In genomic region chr5:135578305-135578684, GRCh38 we compare ENCODE assay signal across 13 cellular contexts. TPM values are rescaled to one million over a fixed set of nuclear protein-coding genes. Genes with fewer than 3 reads are reported as not detected.
DNase-seq lines count a peak whose midpoint lies in the region; FAIRE-seq and TF ChIP-seq lines count a peak whose summit lies in the region.
"Had no signal": no experiment of that assay in that cellular context is flagged by ENCODE, and none has a peak within 500 bp of the region (broad histone marks: within the 10 kb centered on the region; RNA-seq: fewer than 3 reads in every experiment).

No MANE protein-coding gene starts in this region.

- peak overlapping the region; percentile 87 for H3K9ac ChIP-seq in NT2/D1 (ENCODE audit: insufficient read length, low read depth)
- H3K9ac ChIP-seq in endothelial cell of umbilical vein (replicated peaks; ENCODE audit: extremely low read depth, insufficient read depth, low read length), result no peak overlapping the region

- no peak overlapping the region for H2AFZ ChIP-seq in endothelial cell of umbilical vein (ENCODE audit: low read depth, low read length)

- no TSS peak for BruUV-seq in endothelial cell of umbilical vein (replicated peaks; lab: Mats Ljungman, UMichigan)

- H3K36me3 Mint-ChIP-seq in CD4-positive, alpha-beta memory T cell, result no peaks in the 10 kb centered on the region
- H3K36me3 Mint-ChIP-seq: activated CD8-positive, alpha-beta memory T cell treated with anti-CD3 and anti-CD28 coated beads, Interleukin-2, amount 10 ng/mL, durations not matched to agents 7 days and 5 days; activated naive CD8-positive, alpha-beta T cell treated with anti-CD3 and anti-CD28 coated beads, Interleukin-2, amount 10 ng/mL, durations not matched to agents 7 days and 5 days; immature natural killer cell had no signal

- no peaks in the 10 kb centered on the region for H3K9me3 Mint-ChIP-seq in CD4-positive, alpha-beta memory T cell
- H3K9me3 Mint-ChIP-seq: activated naive CD8-positive, alpha-beta T cell treated with anti-CD3 and anti-CD28 coated beads, Interleukin-2, amount 10 ng/mL, durations not matched to agents 7 days and 5 days had no signal

- H3K9me3 ChIP-seq in NT2/D1 (ENCODE audit: insufficient read depth, low read length), result no peaks in the 10 kb centered on the region
- no peaks in the 10 kb centered on the region for H3K9me3 ChIP-seq in endothelial cell of umbilical vein (replicated peaks; ENCODE audit: control insufficient read depth, insufficient read depth, low read length)
- no peaks in the 10 kb centered on the region for H3K9me3 ChIP-seq in mesodermal cell (ENCODE audit: control insufficient read depth, low read length)
- H3K9me3 ChIP-seq in tibial nerve, result no peaks in the 10 kb centered on the region
- no peaks in the 10 kb centered on the region for H3K9me3 ChIP-seq in CD4-positive, alpha-beta memory T cell (ENCODE audit: control insufficient read depth in 1 of 2, low read length in 2 of 2)
- H3K9me3 ChIP-seq: neutrophil had no signal

- no peak overlapping the region for H3K4me3 Mint-ChIP-seq in CD4-positive, alpha-beta memory T cell
- H3K4me3 Mint-ChIP-seq: activated CD8-positive, alpha-beta memory T cell treated with anti-CD3 and anti-CD28 coated beads, Interleukin-2, amount 10 ng/mL, durations not matched to agents 7 days and 5 days; activated naive CD8-positive, alpha-beta T cell treated with anti-CD3 and anti-CD28 coated beads, Interleukin-2, amount 10 ng/mL, durations not matched to agents 7 days and 5 days; immature natural killer cell had no signal

- TF ChIP-seq POLR2A in endothelial cell of umbilical vein (IDR thresholded peaks at IDR 0.05; ENCODE audit: low read depth, low read length) (no peak), tibial nerve (IDR thresholded peaks at IDR 0.05) (no peak)

- H3K27ac ChIP-seq in endothelial cell of umbilical vein (ENCODE audit: insufficient read depth, low read depth, low read length) (no peak overlapping the region), mesodermal cell (ENCODE audit: low read depth, low read length, severe bottlenecking) (no peak overlapping the region), tibial nerve (peak overlapping the region in 2 of 4 donors; percentile 51 to 55)
- H3K27ac ChIP-seq in CD4-positive, alpha-beta memory T cell (ENCODE audit: low read depth, low read length), result no peak overlapping the region
- H3K27ac ChIP-seq: neutrophil had no signal

- H3K27me3 ChIP-seq in NT2/D1 (ENCODE audit: insufficient read depth, insufficient read length), result peaks cover 30% of the 10 kb centered on the region
- peaks cover 34 to 40% of the 10 kb centered on the region in 2 experiments for H3K27me3 ChIP-seq in endothelial cell of umbilical vein (ENCODE audit: control insufficient read depth in 2 of 2, insufficient read depth in 2 of 2, low read length in 2 of 2)
- peaks cover 0 to 32% of the 10 kb centered on the region in 2 donors for H3K27me3 ChIP-seq in tibial nerve
- H3K27me3 ChIP-seq in CD4-positive, alpha-beta memory T cell (ENCODE audit: insufficient read depth, low read length), result no peaks in the 10 kb centered on the region

- intact Hi-C loops in endothelial cell of umbilical vein (cut with micrococcal nuclease), result no loop called here
- intact Hi-C loops in CD4-positive, alpha-beta memory T cell (cut with micrococcal nuclease), result no loop called here

- POLR2A ChIA-PET in endothelial cell of umbilical vein (lab: Charles Lee), result no interaction called here
- POLR2A ChIA-PET in CD4-positive, alpha-beta memory T cell (lab: Charles Lee; ENCODE audit: partially characterized antibody), result no interaction called here

- H3K4me1 ChIP-seq in NT2/D1 (ENCODE audit: insufficient read depth, insufficient read length) (peaks cover 3% of the 10 kb centered on the region), endothelial cell of umbilical vein (ENCODE audit: control insufficient read depth, extremely low read depth, insufficient read depth, low read length) (no peaks in the 10 kb centered on the region), mesodermal cell (ENCODE audit: control insufficient read depth, insufficient read depth, low read length, poor library complexity, severe bottlenecking) (peaks cover 21% of the 10 kb centered on the region), tibial nerve (peaks cover 0 to 14% (median 0%) of the 10 kb centered on the region in 4 donors)
- H3K4me1 ChIP-seq in CD4-positive, alpha-beta memory T cell (ENCODE audit: insufficient read depth, low read length), result no peaks in the 10 kb centered on the region

- H3K4me3 ChIP-seq in NT2/D1 (ENCODE audit: insufficient read length, low read depth), result peak overlapping the region; percentile 64
- H3K4me3 ChIP-seq in endothelial cell of umbilical vein (replicated peaks in 1 of 3; ENCODE audit: insufficient read depth in 1 of 3, low read depth in 1 of 3, low read length in 3 of 3), result no peak overlapping the region
- peak overlapping the region; percentile 37 for H3K4me3 ChIP-seq in mesodermal cell (ENCODE audit: extremely low read depth, insufficient read depth, low read length, poor library complexity, severe bottlenecking)
- H3K4me3 ChIP-seq in tibial nerve, result peak overlapping the region; percentile 23 to 51 (median 32)
- H3K4me3 ChIP-seq in CD4-positive, alpha-beta memory T cell (ENCODE audit: low read length in 2 of 2), result no peak overlapping the region

- TF ChIP-seq CTCF in endothelial cell of umbilical vein (IDR thresholded peaks at IDR 0.05; ENCODE audit: extremely low read depth in 1 of 2, insufficient read depth in 1 of 2, low read depth in 1 of 2, low read length in 2 of 2) (no peak), tibial nerve (IDR thresholded peaks at IDR 0.05) (no peak)

- no peaks in the 10 kb centered on the region for H3K79me2 ChIP-seq in endothelial cell of umbilical vein (ENCODE audit: control insufficient read depth, insufficient read depth, low read length)

- dilution Hi-C loops in endothelial cell of umbilical vein (cut with MboI; ENCODE audit: extremely low pct_ligation_motif_present, low sequenced_read_pairs), result loop anchor here (25.0 kb wide), 1 partner anchor 259 kb away; the partner anchor contains the start of gene SLC25A48

- DNase-seq in NT2/D1 (ENCODE audit: low read depth, low spot score) (no peak), endothelial cell of umbilical vein (ENCODE audit: low read depth, low spot score) (no peak), tibial nerve (ENCODE audit: low spot score in 2 of 2) (no peak), glomerular visceral epithelial cell (ENCODE audit: extremely low spot score) (no peak), LoVo (ENCODE audit: low spot score) (no peak)
- DNase-seq in CD4-positive, alpha-beta memory T cell, result no peak
- DNase-seq: activated CD8-positive, alpha-beta memory T cell treated with anti-CD3 and anti-CD28 coated beads, Interleukin-2, amount 10 ng/mL, durations not matched to agents 7 days and 5 days; activated naive CD8-positive, alpha-beta T cell treated with anti-CD3 and anti-CD28 coated beads, Interleukin-2, amount 10 ng/mL, durations not matched to agents 7 days and 5 days; immature natural killer cell had no signal

- H3K36me3 ChIP-seq in NT2/D1 (ENCODE audit: insufficient read depth, insufficient read length, low read length) (peaks cover 30% of the 10 kb centered on the region), endothelial cell of umbilical vein (ENCODE audit: control insufficient read depth in 2 of 2, extremely low read depth in 1 of 2, insufficient read depth in 2 of 2, low read length in 2 of 2) (no peaks in the 10 kb centered on the region), mesodermal cell (ENCODE audit: control insufficient read depth, insufficient read depth, low read length) (no peaks in the 10 kb centered on the region), tibial nerve (no peaks in the 10 kb centered on the region)
- no peaks in the 10 kb centered on the region for H3K36me3 ChIP-seq in CD4-positive, alpha-beta memory T cell (ENCODE audit: insufficient read depth, low read length)
- H3K36me3 ChIP-seq: neutrophil had no signal

- TF ChIP-seq EP300 in tibial nerve (IDR thresholded peaks at IDR 0.05), result no peak

- no peak for FAIRE-seq in endothelial cell of umbilical vein (lab: Jason Lieb, UNC)
- FAIRE-seq: D721Med, HTR-8/SVneo had no signal

- peaks cover 0 to 4% (median 0%) of the 10 kb centered on the region in 4 donors for H3K4me1 Mint-ChIP-seq in CD4-positive, alpha-beta memory T cell
- H3K4me1 Mint-ChIP-seq: activated naive CD8-positive, alpha-beta T cell treated with anti-CD3 and anti-CD28 coated beads, Interleukin-2, amount 10 ng/mL, durations not matched to agents 7 days and 5 days; immature natural killer cell had no signal

- 9 to 12% methylated on average over 18 to 19 of the region's 21 CpGs for WGBS in mesodermal cell (ENCODE audit: insufficient coverage in 2 of 2), 2 experiments
- WGBS in tibial nerve, 2 donors, result 6 to 21% methylated on average over 8 to 16 of the region's 21 CpGs

- no peaks in the 10 kb centered on the region for H4K20me1 ChIP-seq in endothelial cell of umbilical vein (replicated peaks; ENCODE audit: control insufficient read depth, extremely low read depth, insufficient read depth, low read length)

- H3K27me3 Mint-ChIP-seq in CD4-positive, alpha-beta memory T cell, result peaks cover 25 to 34% of the 10 kb centered on the region in 2 donors

- no peak overlapping the region for H3K27ac Mint-ChIP-seq in CD4-positive, alpha-beta memory T cell
- H3K27ac Mint-ChIP-seq: activated CD8-positive, alpha-beta memory T cell treated with anti-CD3 and anti-CD28 coated beads, Interleukin-2, amount 10 ng/mL, durations not matched to agents 7 days and 5 days; activated naive CD8-positive, alpha-beta T cell treated with anti-CD3 and anti-CD28 coated beads, Interleukin-2, amount 10 ng/mL, durations not matched to agents 7 days and 5 days; immature natural killer cell had no signal

- H3K9me1 ChIP-seq in endothelial cell of umbilical vein (replicated peaks; ENCODE audit: control insufficient read depth, extremely low read depth, insufficient read depth, low read length), result no peaks in the 10 kb centered on the region

- H3K4me2 ChIP-seq in endothelial cell of umbilical vein (ENCODE audit: insufficient read depth, low read length), result no peak overlapping the region

- CTCF ChIA-PET in endothelial cell of umbilical vein (lab: Charles Lee), result interaction anchor here (1.2 to 3.6 kb wide), 4 partner anchors 9 to 26 kb away, joined by 4 to 34 read pairs (median 9); no protein-coding TSS in a partner anchor
- CTCF ChIA-PET in CD4-positive, alpha-beta memory T cell (lab: Charles Lee; ENCODE audit: partially characterized antibody), result interaction anchor here (0.8 kb wide), 1 partner anchor 12 kb away, joined by 3 read pairs; no protein-coding TSS in a partner anchor

RNA-seq across cellular contexts. Expression of gene CXCL14, which starts 0.5 kb away (rescaled TPM):
- not detected in 2 replicates for total RNA-seq in endothelial cell of umbilical vein
- polyA plus RNA-seq in endothelial cell of umbilical vein, result not detected in 2 replicates
- not detected in 2 replicates for polyA plus RNA-seq in endothelial cell of umbilical vein (2011; cell fraction: cytosol; rRNA removed)
- polyA plus RNA-seq in endothelial cell of umbilical vein (2011; cell fraction: nucleus; rRNA removed), result not detected in 2 replicates
- polyA plus RNA-seq in endothelial cell of umbilical vein (2012), result not detected in 2 replicates
- not detected in 2 replicates for polyA minus RNA-seq in endothelial cell of umbilical vein
- not detected for polyA minus RNA-seq in endothelial cell of umbilical vein (2011; cell fraction: cytosol; rRNA and poly(A)+ RNA removed)
- not detected in 2 replicates for polyA minus RNA-seq in endothelial cell of umbilical vein (2011; cell fraction: nucleus; rRNA and poly(A)+ RNA removed)
- polyA plus RNA-seq in mesodermal cell (2013, experiment 1 of 2), result 42.3 TPM
- 39.4 TPM for polyA plus RNA-seq in mesodermal cell (2013, experiment 2 of 2)
- 100 to 1,000 TPM in 2 of 4 donors, 10 to 100 TPM in 2; 76.5 to 171 (median 111) TPM for total RNA-seq in tibial nerve
- not detected for total RNA-seq in CD4-positive, alpha-beta memory T cell
- polyA plus RNA-seq in CD4-positive, alpha-beta memory T cell, result not detected
- total RNA-seq: activated CD8-positive, alpha-beta memory T cell treated with anti-CD3 and anti-CD28 coated beads, Interleukin-2, amount 10 ng/mL, durations not matched to agents 7 days and 5 days; activated naive CD8-positive, alpha-beta T cell treated with anti-CD3 and anti-CD28 coated beads, Interleukin-2, amount 10 ng/mL, durations not matched to agents 7 days and 5 days had no signal
- polyA plus RNA-seq: immature natural killer cell had no signal

RNA-seq across cellular contexts. Expression of gene NEUROG1, which starts 42.5 kb away (rescaled TPM):
- total RNA-seq in endothelial cell of umbilical vein, result not detected in 2 replicates
- polyA plus RNA-seq in endothelial cell of umbilical vein, result not detected in 2 replicates
- not detected in 2 replicates for polyA plus RNA-seq in endothelial cell of umbilical vein (2011; cell fraction: cytosol; rRNA removed)
- not detected in 2 replicates for polyA plus RNA-seq in endothelial cell of umbilical vein (2011; cell fraction: nucleus; rRNA removed)
- not detected in 2 replicates for polyA plus RNA-seq in endothelial cell of umbilical vein (2012)
- polyA minus RNA-seq in endothelial cell of umbilical vein, result not detected in 2 replicates
- polyA minus RNA-seq in endothelial cell of umbilical vein (2011; cell fraction: cytosol; rRNA and poly(A)+ RNA removed), result not detected
- not detected in 2 replicates for polyA minus RNA-seq in endothelial cell of umbilical vein (2011; cell fraction: nucleus; rRNA and poly(A)+ RNA removed)
- polyA plus RNA-seq in mesodermal cell (2013, experiment 1 of 2), result 0.18 TPM
- 0.35 TPM for polyA plus RNA-seq in mesodermal cell (2013, experiment 2 of 2)
- not detected for total RNA-seq in tibial nerve
- total RNA-seq in CD4-positive, alpha-beta memory T cell, result not detected
- not detected for polyA plus RNA-seq in CD4-positive, alpha-beta memory T cell
- total RNA-seq: activated CD8-positive, alpha-beta memory T cell treated with anti-CD3 and anti-CD28 coated beads, Interleukin-2, amount 10 ng/mL, durations not matched to agents 7 days and 5 days; activated naive CD8-positive, alpha-beta T cell treated with anti-CD3 and anti-CD28 coated beads, Interleukin-2, amount 10 ng/mL, durations not matched to agents 7 days and 5 days had no signal
- polyA plus RNA-seq: immature natural killer cell had no signal

Comparison
In these comparisons a context has a peak if more than half of its experiments do, and no peak if none do; other contexts are left out.
1. H3K4me3 ChIP-seq: peak in NT2/D1 (single experiment), mesodermal cell (single experiment) and tibial nerve (4 of 4); none in endothelial cell of umbilical vein (0 of 3) and CD4-positive, alpha-beta memory T cell (0 of 2).
2. RNA of gene CXCL14, which starts 0.5 kb away (total RNA-seq): 76.5 to 171 TPM in tibial nerve; not detected in endothelial cell of umbilical vein and not detected in CD4-positive, alpha-beta memory T cell; every median in the first group is over 10 times any median in the second.